In the genomic region with DNA sequence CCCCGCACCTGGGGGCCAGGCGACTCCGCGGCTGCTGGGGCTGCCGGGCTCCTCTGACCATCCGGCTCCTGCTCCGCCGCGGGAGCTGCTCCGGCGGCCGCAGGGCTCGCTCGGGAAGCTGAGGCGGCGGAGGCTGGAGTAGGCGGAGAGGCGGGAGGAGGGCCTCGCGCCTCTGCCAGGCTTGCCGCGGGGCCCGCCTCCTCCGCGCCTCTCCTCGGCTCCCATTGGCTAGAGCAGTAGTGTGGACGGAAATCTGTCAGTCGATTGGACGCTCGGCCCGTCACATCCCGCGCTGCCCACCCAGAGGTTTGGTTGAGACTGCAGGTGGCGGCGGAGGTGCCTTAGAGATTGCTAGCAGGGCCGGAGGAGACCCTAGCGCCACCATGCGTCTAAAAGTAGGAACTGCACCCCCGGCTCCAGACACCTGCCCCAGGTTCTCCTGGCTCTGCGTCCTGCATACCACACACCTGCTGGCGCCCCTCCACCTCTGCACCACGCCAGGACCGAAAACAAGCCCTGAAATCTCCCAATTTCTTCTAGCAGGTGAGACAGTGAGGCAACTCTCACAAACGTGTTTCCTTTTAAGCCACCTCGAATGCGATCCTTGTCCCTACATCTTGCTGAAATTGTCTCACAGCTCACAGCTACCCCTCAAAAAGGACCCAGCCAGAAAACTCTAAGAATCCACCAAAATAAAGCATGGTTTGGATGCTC, we compare ENCODE assay signal across 8 cellular contexts. TPM values are rescaled to one million over a fixed set of nuclear protein-coding genes. Genes with fewer than 3 reads are reported as not detected.
DNase-seq lines count a peak whose midpoint lies in the region; ATAC-seq and TF ChIP-seq lines count a peak whose summit lies in the region.

A gene (minus strand): TSS at position 152 of the 714 bp plus-strand sequence. CDS start 91 bp downstream, at position 61.

- intact Hi-C loops in left colon (cut with DNase I, micrococcal nuclease) = loop anchor here in 1 of 2 donors (10.0 kb wide), 2 partner anchors 199 to 279 kb away; a partner anchor contains a TSS

- peak; percentile 97 for TF ChIP-seq CTCF in BE2C (IDR thresholded peaks at IDR 0.05; ENCODE audit: low read depth, low read length)
- TF ChIP-seq CTCF in choroid plexus epithelial cell (conservative IDR thresholded peaks at IDR 0.05; ENCODE audit: low read depth, low read length) = peak; percentile 95

- ATAC-seq in HG03439 (IDR thresholded peaks at IDR 0.05; ENCODE audit: unreplicated experiment) (peak; percentile 98), left colon (peak; percentile 99)

- H3K27me3 ChIP-seq in BE2C = no peaks in the 10 kb centered on the region

- TF ChIP-seq POLR2A in GM19193 (IDR thresholded peaks at IDR 0.05; ENCODE audit: extremely low read depth, insufficient read depth, insufficient read length) = peak; percentile 61

- peaks cover 3% of the 10 kb centered on the region; the same call in 1 of the 2 replicates for H3K4me1 ChIP-seq in BE2C

- no peaks in the 10 kb centered on the region for H3K9me3 ChIP-seq in BE2C

- DNase-seq in BE2C (peak; percentile 99), NCI-H510A (lab: John Stamatoyannopoulos, UW) (peak; percentile 97), choroid plexus epithelial cell (ENCODE audit: low read depth) (peak; percentile 100), left colon (peak; percentile 99)
- peak; percentile 98 for DNase-seq in activated CD4-positive, alpha-beta T cell treated with anti-CD3 and anti-CD28 coated beads for 1 hour
- DNase-seq in stimulated activated CD4-positive, alpha-beta T cell treated with anti-CD3 and anti-CD28 coated beads, Interleukin-1b, Interleukin-23, amount 100 ng/mL, for 48 hours = peak; percentile 99

- H3K4me3 ChIP-seq in BE2C (ENCODE audit: low read depth, low read length) (peak within 1 kb of the TSS; percentile 63), choroid plexus epithelial cell (ENCODE audit: low read depth, low read length) (peak within 1 kb of the TSS; percentile 67)

- H3K36me3 ChIP-seq in BE2C = peaks cover 10% of the 10 kb centered on the region

RNA-seq across cellular contexts. Expression of the gene that starts here (rescaled TPM):
- polyA plus RNA-seq in BE2C (2012; ENCODE audit: insufficient read depth, insufficient read length, low read depth) = 2.4 TPM
- 1 to 10 TPM; 7.2 to 7.7 TPM for total RNA-seq in left colon

Comparison
In these comparisons a context has a peak if more than half of its experiments do, and no peak if none do; other contexts are left out.
1. Peak in every context shown above with its lines: DNase-seq, ATAC-seq and H3K4me3 ChIP-seq.